Comparison of ENCODE assay signal across 1 cellular context in genomic region chr1:244735854-244736561, GRCh38.
TF ChIP-seq lines count a peak whose summit lies in the region.

No MANE protein-coding gene starts in this region.

TF ChIP-seq in HEK293, 187 proteins besides CTCF, POLR2A, EP300 and RAD21 (continued from another document):
- TF ChIP-seq ELK4 (IDR thresholded peaks at IDR 0.05; ENCODE audit: borderline replicate concordance, low read depth, low read length) (no peak), ZNF776 (tag by site-specific recombination; IDR thresholded peaks at IDR 0.05; ENCODE audit: borderline replicate concordance) (no peak), ZNF777 (tag by site-specific recombination; IDR thresholded peaks at IDR 0.05; ENCODE audit: borderline replicate concordance) (no peak), ZNF280D (tag by site-specific recombination; IDR thresholded peaks at IDR 0.05) (no peak), ZNF280C (tag by site-specific recombination; IDR thresholded peaks at IDR 0.05) (no peak), ZNF211 (tag by site-specific recombination; IDR thresholded peaks at IDR 0.05; ENCODE audit: low read depth) (no peak)
